ENCODE assay signal across 8 cellular contexts in the genomic region with DNA sequence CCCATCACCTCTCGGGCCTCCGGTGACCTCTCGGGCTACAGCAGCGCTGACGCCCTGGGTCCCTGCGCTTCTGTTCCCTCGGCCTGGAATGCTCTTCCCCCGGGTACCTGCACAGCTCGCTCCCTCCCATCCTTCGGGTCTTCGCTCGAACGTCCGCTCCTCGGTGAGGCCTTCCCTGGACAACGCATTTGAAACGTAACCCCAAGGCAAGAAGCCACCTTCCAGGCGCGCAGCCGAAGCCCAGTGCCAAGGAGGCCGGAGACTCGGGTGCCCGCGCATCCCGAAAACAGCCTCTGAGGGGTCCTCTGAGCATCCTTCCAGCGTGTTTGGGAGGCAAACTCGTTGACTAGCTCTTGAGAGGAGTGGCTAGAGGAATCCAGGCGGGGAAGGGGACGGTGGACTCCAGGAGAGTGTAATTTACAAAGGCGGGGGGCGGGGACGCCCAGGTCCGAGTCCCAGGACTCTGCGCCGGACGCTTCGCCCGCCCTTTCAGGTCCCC.
DNase-seq lines count a peak whose midpoint lies in the region; ATAC-seq and TF ChIP-seq lines count a peak whose summit lies in the region.

No MANE protein-coding gene starts in this region.

- H3K4me3 ChIP-seq in esophagus (ENCODE audit: low read depth in 1 of 2, low read length in 2 of 2) (peak overlapping the region; percentile 40 to 43), neural progenitor cell (peak overlapping the region; percentile 61)

- H3K4me3 Mint-ChIP-seq in CD14-positive monocyte, result peak overlapping the region; percentile 75 to 92
- H3K4me3 Mint-ChIP-seq in neural progenitor cell, result peak overlapping the region; percentile 87

- peak overlapping the region; percentile 91 for H3K4me2 ChIP-seq in neural progenitor cell

- ATAC-seq in GM21528 (IDR thresholded peaks at IDR 0.05; ENCODE audit: low FRiP score, unreplicated experiment), result no peak

- H3K9ac ChIP-seq in neural progenitor cell, result no peak overlapping the region

- H3K36me3 Mint-ChIP-seq in CD14-positive monocyte (peaks cover 0 to 4% of the 10 kb centered on the region in 2 donors), neural progenitor cell (no peaks in the 10 kb centered on the region)

- no peaks in the 10 kb centered on the region for H3K36me3 ChIP-seq in esophagus (ENCODE audit: control insufficient read depth in 2 of 2, insufficient read depth in 2 of 2, low read length in 1 of 2)
- H3K36me3 ChIP-seq in neural progenitor cell, result no peaks in the 10 kb centered on the region

- H3K9me3 ChIP-seq in esophagus (ENCODE audit: control insufficient read depth in 2 of 2, insufficient read depth in 1 of 2, low read depth in 1 of 2, low read length in 1 of 2) (no peaks in the 10 kb centered on the region), neural progenitor cell (ENCODE audit: low read depth) (no peaks in the 10 kb centered on the region)

- no peak for TF ChIP-seq CTCF in CD14-positive monocyte (IDR thresholded peaks at IDR 0.05)
- TF ChIP-seq CTCF in neural progenitor cell (IDR thresholded peaks at IDR 0.05), result no peak

- H3K4me1 Mint-ChIP-seq in CD14-positive monocyte (peaks cover 29% of the 10 kb centered on the region), neural progenitor cell (peaks cover 18% of the 10 kb centered on the region)

- intact Hi-C loops in CD14-positive monocyte (cut with micrococcal nuclease), result no loop called here

- peaks cover 15% of the 10 kb centered on the region for H3K79me2 ChIP-seq in neural progenitor cell (ENCODE audit: low read depth)

- H3K9me3 Mint-ChIP-seq in CD14-positive monocyte (peaks cover 0 to 16% (median 5%) of the 10 kb centered on the region in 7 donors), neural progenitor cell (peaks cover 3% of the 10 kb centered on the region)

- H3F3A ChIP-seq in neural progenitor cell (ENCODE audit: low read depth), result peaks cover 50% of the 10 kb centered on the region

- DNase-seq in CD14-positive monocyte (ENCODE audit: low spot score) (no peak), NCI-H526 treated with DMSO at 0.1 percent for 48 hours (lab: John Stamatoyannopoulos, UW) (peak; percentile 14), neural progenitor cell (ENCODE audit: low spot score) (peak; percentile 75), NCI-H2196 treated with DMSO at 0.1 percent for 48 hours (lab: John Stamatoyannopoulos, UW; ENCODE audit: unreplicated experiment) (no peak), SKM-1 (lab: John Stamatoyannopoulos, UW; ENCODE audit: unreplicated experiment) (no peak)
- no peak for DNase-seq in central memory CD4-positive, alpha-beta T cell

- 2% methylated on average over 37 to 38 of the region's 38 CpGs for WGBS in esophagus, 2 donors

- peaks cover 5% of the 10 kb centered on the region for H4K20me1 ChIP-seq in neural progenitor cell (ENCODE audit: low read depth)

- H3K27ac Mint-ChIP-seq in CD14-positive monocyte (peak overlapping the region in 2 of 7 donors; percentile 19 to 21), neural progenitor cell (no peak overlapping the region)

- H3K4me1 ChIP-seq in esophagus (ENCODE audit: control insufficient read depth in 2 of 2, insufficient read depth in 2 of 2, low read length in 1 of 2), result peaks cover 2 to 10% of the 10 kb centered on the region in 2 donors
- H3K4me1 ChIP-seq in neural progenitor cell, result peaks cover 17% of the 10 kb centered on the region

- no peak overlapping the region for H3K27ac ChIP-seq in esophagus (ENCODE audit: low read depth in 2 of 2, low read length in 1 of 2)
- H3K27ac ChIP-seq in neural progenitor cell, result no peak overlapping the region

- H3K27me3 ChIP-seq in esophagus (ENCODE audit: control insufficient read depth in 1 of 2, insufficient read depth in 2 of 2, low read length in 2 of 2) (no peaks in the 10 kb centered on the region), neural progenitor cell (peaks cover 49% of the 10 kb centered on the region)

- H3K27me3 Mint-ChIP-seq in CD14-positive monocyte (ENCODE audit: low read depth in 3 of 3) (peaks cover 36 to 57% (median 52%) of the 10 kb centered on the region in 3 donors), neural progenitor cell (ENCODE audit: insufficient read depth, low read depth) (peaks cover 39% of the 10 kb centered on the region)

- H2AFZ ChIP-seq in neural progenitor cell (replicated peaks), result peak overlapping the region; percentile 58

Comparison
In these comparisons a context has a peak if more than half of its experiments do, and no peak if none do; other contexts are left out.
1. DNase-seq: peak in NCI-H526 treated with DMSO at 0.1 percent for 48 hours (single experiment) and neural progenitor cell (single experiment); none in CD14-positive monocyte (single experiment), central memory CD4-positive, alpha-beta T cell (single experiment), NCI-H2196 treated with DMSO at 0.1 percent for 48 hours (single experiment) and SKM-1 (single experiment).